In the genomic region with DNA sequence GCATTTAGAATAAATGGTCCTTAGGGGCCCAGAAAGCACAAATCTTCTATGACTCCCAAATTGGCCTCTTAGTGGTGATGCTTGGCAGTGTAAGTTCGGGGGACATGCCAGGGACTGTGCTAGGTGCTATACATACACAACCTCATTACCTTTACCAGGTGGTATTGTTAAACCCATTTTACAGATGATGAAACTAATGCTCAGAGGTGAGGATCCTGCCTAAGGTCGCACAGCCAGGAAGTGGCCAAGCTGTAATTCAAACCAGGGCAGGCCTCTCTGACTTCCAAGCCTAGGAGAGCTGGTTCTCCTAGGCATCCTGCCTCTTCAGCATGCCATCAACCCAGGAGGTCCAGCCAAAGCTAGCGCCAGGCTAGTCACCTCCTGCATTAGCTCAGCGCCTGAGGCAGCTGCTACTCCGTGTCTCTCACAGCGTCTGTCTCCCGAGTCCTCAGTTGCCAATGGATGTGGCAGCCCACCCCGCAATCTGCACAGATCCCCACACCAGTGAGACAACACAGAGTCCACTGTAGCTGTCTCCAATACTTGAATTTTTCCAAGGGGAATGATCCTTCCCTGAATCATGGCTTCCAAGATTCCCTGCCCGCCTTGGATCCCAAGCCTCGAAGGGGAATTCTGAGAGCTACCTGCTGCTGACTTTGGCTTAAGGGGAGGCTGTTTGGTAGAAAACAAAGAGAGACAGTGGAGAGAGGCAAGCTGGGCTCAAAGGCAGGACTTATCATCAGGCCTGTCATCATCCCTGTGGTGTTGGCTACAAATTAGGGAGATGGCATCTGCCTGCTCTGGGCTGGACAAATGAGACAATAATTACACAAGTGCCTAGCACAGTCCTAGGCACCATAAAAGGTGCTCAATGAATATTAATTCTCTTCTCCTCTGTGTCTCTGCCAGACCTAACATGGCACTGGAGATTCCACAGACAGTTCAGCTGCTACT, we compare ENCODE assay signal across 23 cellular contexts. TPM values are rescaled to one million over a fixed set of nuclear protein-coding genes. Genes with fewer than 3 reads are reported as not detected.
"Had no signal": no experiment of that assay in that cellular context is flagged by ENCODE, and none has a peak within 500 bp of the region (broad histone marks: within the 10 kb centered on the region; RNA-seq: fewer than 3 reads in every experiment).

No MANE protein-coding gene starts in this region.

- H3K27me3 ChIP-seq: brain microvascular endothelial cell, heart right ventricle, right lobe of liver, stomach had no signal

- ATAC-seq: activated CD4-positive, CD25-positive, alpha-beta regulatory T cell treated with anti-CD3 and anti-CD28 coated beads, Interleukin-2, amount 50 U/mL, for 24 hours; activated naive CD8-positive, alpha-beta T cell treated with anti-CD3 and anti-CD28 coated beads, Interleukin-2, amount 50 U/mL, for 24 hours; activated T-cell treated with anti-CD3 and anti-CD28 coated beads, Interleukin-2, amount 50 U/mL, for 4 hours; lower lobe of right lung; psoas muscle; right lobe of liver; stimulated activated effector memory CD8-positive, alpha-beta T cell treated with anti-CD3 and anti-CD28 coated beads, Interleukin-12 subunit alpha, Interleukin-12 subunit beta, amount 100 ng/mL, for 72 hours had no signal

- H3K27me3 Mint-ChIP-seq: activated naive CD4-positive, alpha-beta T cell treated with anti-CD3 and anti-CD28 coated beads, Interleukin-2, amount 10 ng/mL, durations not matched to agents 7 days and 5 days; activated naive CD8-positive, alpha-beta T cell treated with anti-CD3 and anti-CD28 coated beads, Interleukin-2, amount 50 U/mL, for 24 hours; central memory CD8-positive, alpha-beta T cell; type B pancreatic cell had no signal

- H3K27ac Mint-ChIP-seq: activated naive CD4-positive, alpha-beta T cell treated with anti-CD3 and anti-CD28 coated beads, Interleukin-2, amount 10 ng/mL, durations not matched to agents 7 days and 5 days; activated naive CD8-positive, alpha-beta T cell treated with anti-CD3 and anti-CD28 coated beads, Interleukin-2, amount 50 U/mL, for 24 hours; stimulated activated effector memory CD8-positive, alpha-beta T cell treated with anti-CD3 and anti-CD28 coated beads, Interleukin-12 subunit alpha, Interleukin-12 subunit beta, amount 100 ng/mL, for 72 hours; T-helper 1 cell treated with Interleukin-12 subunit alpha and Interleukin-12 subunit beta and Interleukin-4 antibody, amounts not matched to agents 30 μg/mL and 1 μg/mL, for 36 hours; type B pancreatic cell had no signal

- H3K4me3 ChIP-seq: coronary artery, heart right ventricle, lower lobe of right lung, psoas muscle, right lobe of liver, smooth muscle cell, stomach had no signal

- H3K9me3 Mint-ChIP-seq: activated naive CD4-positive, alpha-beta T cell treated with anti-CD3 and anti-CD28 coated beads, Interleukin-2, amount 10 ng/mL, durations not matched to agents 7 days and 5 days; activated naive CD8-positive, alpha-beta T cell treated with anti-CD3 and anti-CD28 coated beads, Interleukin-2, amount 50 U/mL, for 24 hours; activated T-cell treated with anti-CD3 and anti-CD28 coated beads, Interleukin-2, amount 50 U/mL, for 4 hours; central memory CD8-positive, alpha-beta T cell; stimulated activated effector memory CD8-positive, alpha-beta T cell treated with anti-CD3 and anti-CD28 coated beads, Interleukin-12 subunit alpha, Interleukin-12 subunit beta, amount 100 ng/mL, for 72 hours; T-helper 1 cell treated with Interleukin-12 subunit alpha and Interleukin-12 subunit beta and Interleukin-4 antibody, amounts not matched to agents 30 μg/mL and 1 μg/mL, for 36 hours; type B pancreatic cell had no signal

- H3K27ac ChIP-seq: brain microvascular endothelial cell, coronary artery, heart right ventricle, lower lobe of right lung, psoas muscle, right lobe of liver, stomach had no signal

- H3K4me1 ChIP-seq: lower lobe of right lung, psoas muscle, right lobe of liver had no signal

- H3K36me3 ChIP-seq: brain microvascular endothelial cell, lower lobe of right lung, right lobe of liver had no signal

- H3K4me1 Mint-ChIP-seq: activated naive CD4-positive, alpha-beta T cell treated with anti-CD3 and anti-CD28 coated beads, Interleukin-2, amount 10 ng/mL, durations not matched to agents 7 days and 5 days had no signal

- FAIRE-seq: frontal cortex had no signal

- H3K36me3 Mint-ChIP-seq: activated naive CD4-positive, alpha-beta T cell treated with anti-CD3 and anti-CD28 coated beads, Interleukin-2, amount 10 ng/mL, durations not matched to agents 7 days and 5 days; stimulated activated effector memory CD8-positive, alpha-beta T cell treated with anti-CD3 and anti-CD28 coated beads, Interleukin-12 subunit alpha, Interleukin-12 subunit beta, amount 100 ng/mL, for 72 hours; type B pancreatic cell had no signal

- H3K9me3 ChIP-seq: heart right ventricle, lower lobe of right lung, psoas muscle, right lobe of liver, stomach had no signal

- DNase-seq: activated CD4-positive, alpha-beta T cell treated with anti-CD3 and anti-CD28 coated beads, Interleukin-2, amount 50 U/mL, for 1 hour; activated CD8-positive, alpha-beta memory T cell treated with anti-CD3 and anti-CD28 coated beads, Interleukin-2, amount 50 U/mL, for 4 hours; activated naive CD4-positive, alpha-beta T cell treated with anti-CD3 and anti-CD28 coated beads, Interleukin-2, amount 10 ng/mL, durations not matched to agents 7 days and 5 days; activated naive CD8-positive, alpha-beta T cell treated with anti-CD3 and anti-CD28 coated beads, Interleukin-2, amount 50 U/mL, for 24 hours; activated T-cell treated with anti-CD3 and anti-CD28 coated beads, Interleukin-2, amount 50 U/mL, for 4 hours; anterior cingulate cortex; brain microvascular endothelial cell; heart right ventricle; lower lobe of right lung; psoas muscle; stimulated activated CD4-positive, alpha-beta T cell treated with anti-CD3 and anti-CD28 coated beads, Interleukin-4, amount 100 ng/mL, for 24 hours; stomach had no signal

- H3K4me3 Mint-ChIP-seq: activated naive CD4-positive, alpha-beta T cell treated with anti-CD3 and anti-CD28 coated beads, Interleukin-2, amount 10 ng/mL, durations not matched to agents 7 days and 5 days; activated naive CD8-positive, alpha-beta T cell treated with anti-CD3 and anti-CD28 coated beads, Interleukin-2, amount 50 U/mL, for 24 hours; activated T-cell treated with anti-CD3 and anti-CD28 coated beads, Interleukin-2, amount 50 U/mL, for 4 hours; central memory CD8-positive, alpha-beta T cell; stimulated activated effector memory CD8-positive, alpha-beta T cell treated with anti-CD3 and anti-CD28 coated beads, Interleukin-12 subunit alpha, Interleukin-12 subunit beta, amount 100 ng/mL, for 72 hours; T-helper 1 cell treated with Interleukin-12 subunit alpha and Interleukin-12 subunit beta and Interleukin-4 antibody, amounts not matched to agents 30 μg/mL and 1 μg/mL, for 36 hours; type B pancreatic cell had no signal

RNA-seq across cellular contexts. Expression of a gene that starts 52.6 kb away (rescaled TPM):
- total RNA-seq: lower lobe of right lung, mesenteric fat pad, osteoblast, right lobe of liver had no signal
